Comparison of ENCODE assay signal across 1 cellular context in genomic region chr16:89550421-89550988, GRCh38.
TF ChIP-seq lines count a peak whose summit lies in the region.

No MANE protein-coding gene starts in this region.

TF ChIP-seq in IMR-90, 13 proteins besides CTCF, POLR2A, EP300 and RAD21:
- TF ChIP-seq ELK1 (IDR thresholded peaks at IDR 0.05; ENCODE audit: borderline replicate concordance, low read depth, low read length) (no peak), CEBPB (IDR thresholded peaks at IDR 0.05; ENCODE audit: low read depth, low read length) (no peak), USF2 (IDR thresholded peaks at IDR 0.05; ENCODE audit: low read depth, low read length) (no peak)
